Comparison of ENCODE assay signal across 8 cellular contexts in the genomic region with DNA sequence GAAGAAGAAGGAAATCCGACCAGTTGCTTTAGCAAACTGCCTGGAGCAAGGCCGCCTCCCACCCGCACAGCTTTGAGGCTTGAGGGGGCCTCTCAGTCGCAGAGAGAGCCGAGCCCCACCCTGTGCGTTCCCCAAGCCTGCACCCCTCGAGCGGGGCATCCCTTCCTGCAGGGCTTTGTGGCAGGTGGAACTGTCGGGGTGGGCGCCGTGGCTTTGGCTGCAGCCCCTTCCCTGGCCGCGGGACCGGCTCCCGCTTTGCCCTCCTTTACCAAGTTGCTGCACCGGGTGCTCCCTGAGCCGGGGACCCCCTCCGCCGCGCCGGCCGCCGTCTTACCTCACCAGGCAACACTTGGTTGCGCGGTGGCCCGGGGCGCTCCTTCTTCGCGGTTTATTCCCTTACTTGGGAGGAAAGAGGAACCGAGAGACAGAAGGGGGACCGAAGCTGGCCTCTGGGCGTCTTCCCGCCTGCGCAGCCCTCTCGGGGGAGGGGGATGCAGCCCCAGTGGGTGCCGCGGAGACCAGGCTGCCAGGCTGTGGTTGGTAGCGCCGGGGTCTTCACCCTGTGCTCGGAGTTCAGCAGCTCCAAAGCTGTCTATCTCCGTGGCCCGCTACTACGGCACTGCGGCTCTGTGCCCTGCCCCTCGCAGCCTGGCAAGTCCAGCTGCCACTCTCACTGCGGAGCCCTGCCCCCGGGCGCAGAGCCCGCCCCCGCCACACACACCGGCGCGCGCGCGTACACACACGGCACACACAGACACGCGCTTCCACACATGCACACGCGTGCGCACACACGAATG. TPM values are rescaled to one million over a fixed set of nuclear protein-coding genes. Genes with fewer than 3 reads are reported as not detected.
A peak's percentile ranks its signal among the peaks of the same experiment; 100 is the strongest.
DNase-seq lines count a peak whose midpoint lies in the region; ATAC-seq, FAIRE-seq and TF ChIP-seq lines count a peak whose summit lies in the region.

A gene (minus strand): TSS at position 623 of the 797 bp plus-strand sequence. CDS start 41,775 bp downstream, outside the sequence.

- ATAC-seq in GM21526 (IDR thresholded peaks at IDR 0.05; ENCODE audit: low FRiP score, unreplicated experiment): peak; percentile 72

- H3K9me3 Mint-ChIP-seq in activated CD4-positive, alpha-beta T cell treated with anti-CD3 and anti-CD28 coated beads, Interleukin-2, amount 10 ng/mL, durations not matched to agents 24 days and 14 days: no peaks in the 10 kb centered on the region
- H3K9me3 Mint-ChIP-seq in nephron: no peaks in the 10 kb centered on the region

- peaks cover 3% of the 10 kb centered on the region for H3K4me1 Mint-ChIP-seq in activated CD4-positive, alpha-beta T cell treated with anti-CD3 and anti-CD28 coated beads, Interleukin-2, amount 10 ng/mL, durations not matched to agents 24 days and 14 days
- H3K4me1 Mint-ChIP-seq in nephron: peaks cover 8% of the 10 kb centered on the region

- peaks cover 54% of the 10 kb centered on the region for H3K27me3 Mint-ChIP-seq in activated CD4-positive, alpha-beta T cell treated with anti-CD3 and anti-CD28 coated beads, Interleukin-2, amount 10 ng/mL, durations not matched to agents 24 days and 14 days
- H3K27me3 Mint-ChIP-seq in nephron (ENCODE audit: low read depth): peaks cover 91% of the 10 kb centered on the region

- intact Hi-C loops in activated CD4-positive, alpha-beta T cell treated with anti-CD3 and anti-CD28 coated beads, Interleukin-2, amount 10 ng/mL, durations not matched to agents 24 days and 14 days (cut with micrococcal nuclease): loop anchor here (2.0 kb wide), 1 partner anchor 177 kb away; no protein-coding TSS in a partner anchor

- H3K27ac Mint-ChIP-seq in activated CD4-positive, alpha-beta T cell treated with anti-CD3 and anti-CD28 coated beads, Interleukin-2, amount 10 ng/mL, durations not matched to agents 24 days and 14 days: no peak within 1 kb of the TSS
- H3K27ac Mint-ChIP-seq in nephron: no peak within 1 kb of the TSS

- peak; percentile 79 for FAIRE-seq in urothelium cell line (lab: Jason Lieb, UNC)

- DNase-seq in GDM1 (lab: John Stamatoyannopoulos, UW) (peak; percentile 47), M059J (ENCODE audit: low read depth) (peak; percentile 51), fibroblast of peridontal ligament (ENCODE audit: extremely low read depth) (peak; percentile 2), urothelium cell line (ENCODE audit: low spot score) (peak; percentile 87), SHP77 (lab: John Stamatoyannopoulos, UW) (no peak)
- peak; percentile 60 for DNase-seq in activated CD4-positive, alpha-beta T cell treated with anti-CD3 and anti-CD28 coated beads, Interleukin-2, amount 10 ng/mL, durations not matched to agents 24 days and 14 days

- H3K36me3 Mint-ChIP-seq in activated CD4-positive, alpha-beta T cell treated with anti-CD3 and anti-CD28 coated beads, Interleukin-2, amount 10 ng/mL, durations not matched to agents 24 days and 14 days (ENCODE audit: low read depth): no peaks in the 10 kb centered on the region
- H3K36me3 Mint-ChIP-seq in nephron (ENCODE audit: low read depth): no peaks in the 10 kb centered on the region

- H3K4me3 Mint-ChIP-seq in activated CD4-positive, alpha-beta T cell treated with anti-CD3 and anti-CD28 coated beads, Interleukin-2, amount 10 ng/mL, durations not matched to agents 24 days and 14 days: peak within 1 kb of the TSS; percentile 46
- peak within 1 kb of the TSS; percentile 65 to 76 (median 74) for H3K4me3 Mint-ChIP-seq in nephron

- no peak for TF ChIP-seq CTCF in nephron (IDR thresholded peaks at IDR 0.05; ENCODE audit: unreplicated experiment in 3 of 3)

RNA-seq across cellular contexts. Expression of the gene that starts here (rescaled TPM):
- 14.4 and 16.7 TPM in 2 replicates for total RNA-seq in M059J (2014; rRNA removed; shearing (Covaris generic))
- total RNA-seq in activated CD4-positive, alpha-beta T cell treated with anti-CD3 and anti-CD28 coated beads, Interleukin-2, amount 10 ng/mL, durations not matched to agents 24 days and 14 days: 0.14 and 0.28 TPM in 2 replicates

Comparison
In these comparisons a context has a peak if more than half of its experiments do, and no peak if none do; other contexts are left out.
1. RNA of the gene that starts here (total RNA-seq): 14.4 to 16.7 TPM in M059J; 0.14 to 0.28 TPM in activated CD4-positive, alpha-beta T cell treated with anti-CD3 and anti-CD28 coated beads, Interleukin-2, amount 10 ng/mL, durations not matched to agents 24 days and 14 days; every median in the first group is over 10 times any median in the second.
2. Peak in DNase-seq in activated CD4-positive, alpha-beta T cell treated with anti-CD3 and anti-CD28 coated beads, Interleukin-2, amount 10 ng/mL, durations not matched to agents 24 days and 14 days; RNA of the gene not detected or under 1 TPM.
3. DNase-seq: peak in GDM1 (single experiment), M059J (single experiment), fibroblast of peridontal ligament (single experiment) and urothelium cell line (single experiment); none in SHP77 (0 of 2).